1 cellular context compared by ENCODE assay signal in the genomic region with DNA sequence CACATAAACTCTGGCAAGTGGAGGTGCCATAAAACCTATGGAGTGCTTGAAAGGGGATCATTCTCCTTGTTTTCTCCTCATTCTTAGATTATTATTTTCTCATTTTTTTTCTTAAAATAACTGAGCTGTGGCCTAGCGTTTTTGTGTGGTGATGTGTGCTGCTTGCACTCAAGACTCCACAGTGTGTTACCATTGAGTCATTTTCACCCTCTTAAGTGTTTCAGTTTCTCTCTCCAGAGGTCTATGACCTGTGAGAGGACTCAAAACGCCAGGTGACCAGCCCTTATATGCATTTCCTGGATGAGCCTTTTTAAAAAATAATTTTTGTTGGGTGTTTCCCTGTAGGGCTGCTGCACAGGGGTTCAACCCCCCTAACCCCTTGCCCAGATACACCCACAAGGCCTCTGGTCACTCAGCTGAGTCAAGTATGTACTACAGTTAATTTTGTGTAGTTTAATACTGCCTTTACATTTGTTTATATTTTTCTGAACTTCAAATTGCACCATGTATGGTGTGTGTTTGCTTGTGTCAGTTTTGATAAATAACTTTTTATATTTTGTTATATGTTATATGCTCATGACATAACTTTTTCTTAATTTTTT.
TF ChIP-seq lines count a peak whose summit lies in the region.

No MANE protein-coding gene starts in this region.

TF ChIP-seq in GM12878, 131 proteins besides CTCF, POLR2A, EP300 and RAD21 (continued from another document):
- TF ChIP-seq ZBTB33 (IDR thresholded peaks at IDR 0.05), result no peak
- peak; percentile 59 for TF ChIP-seq MTA3 (IDR thresholded peaks at IDR 0.05; ENCODE audit: borderline replicate concordance, low read length)
- TF ChIP-seq ZNF592 (IDR thresholded peaks at IDR 0.05), result 0 out of 2 replicates have a peak, but pooled peaks have one; percentile 43
- TF ChIP-seq NR2F1 (conservative IDR thresholded peaks at IDR 0.05), result peak; percentile 93
- TF ChIP-seq YY1 (IDR thresholded peaks at IDR 0.05; ENCODE audit: low read depth, low read length), result 0 out of 2 replicates have a peak, but pooled peaks have one; percentile 19
- TF ChIP-seq SKIL (IDR thresholded peaks at IDR 0.05; ENCODE audit: low read depth, poor library complexity, severe bottlenecking), result peak; percentile 32
- TF ChIP-seq, protein P1, sequence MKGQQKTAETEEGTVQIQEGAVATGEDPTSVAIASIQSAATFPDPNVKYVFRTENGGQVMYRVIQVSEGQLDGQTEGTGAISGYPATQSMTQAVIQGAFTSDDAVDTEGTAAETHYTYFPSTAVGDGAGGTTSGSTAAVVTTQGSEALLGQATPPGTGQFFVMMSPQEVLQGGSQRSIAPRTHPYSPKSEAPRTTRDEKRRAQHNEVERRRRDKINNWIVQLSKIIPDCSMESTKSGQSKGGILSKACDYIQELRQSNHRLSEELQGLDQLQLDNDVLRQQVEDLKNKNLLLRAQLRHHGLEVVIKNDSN (IDR thresholded peaks at IDR 0.05; ENCODE audit: borderline replicate concordance, extremely low read length, insufficient read depth, low read depth, low read length), result peak; percentile 6
- peak; percentile 58; the same call in 1 of the 2 replicates for TF ChIP-seq CBX5 (IDR thresholded peaks at IDR 0.05; ENCODE audit: low read depth)
- peak; percentile 31; the same call in 1 of the 2 replicates for TF ChIP-seq BACH1 (IDR thresholded peaks at IDR 0.05; ENCODE audit: borderline replicate concordance)
- TF ChIP-seq ZNF687 (IDR thresholded peaks at IDR 0.05), result peak; percentile 33; the same call in 1 of the 2 replicates
- TF ChIP-seq FOXM1 (IDR thresholded peaks at IDR 0.05; ENCODE audit: low read depth, low read length), result peak; percentile 82
- TF ChIP-seq ATF7 (IDR thresholded peaks at IDR 0.05; ENCODE audit: low read depth), result peak; percentile 74
- TF ChIP-seq, protein P2, sequence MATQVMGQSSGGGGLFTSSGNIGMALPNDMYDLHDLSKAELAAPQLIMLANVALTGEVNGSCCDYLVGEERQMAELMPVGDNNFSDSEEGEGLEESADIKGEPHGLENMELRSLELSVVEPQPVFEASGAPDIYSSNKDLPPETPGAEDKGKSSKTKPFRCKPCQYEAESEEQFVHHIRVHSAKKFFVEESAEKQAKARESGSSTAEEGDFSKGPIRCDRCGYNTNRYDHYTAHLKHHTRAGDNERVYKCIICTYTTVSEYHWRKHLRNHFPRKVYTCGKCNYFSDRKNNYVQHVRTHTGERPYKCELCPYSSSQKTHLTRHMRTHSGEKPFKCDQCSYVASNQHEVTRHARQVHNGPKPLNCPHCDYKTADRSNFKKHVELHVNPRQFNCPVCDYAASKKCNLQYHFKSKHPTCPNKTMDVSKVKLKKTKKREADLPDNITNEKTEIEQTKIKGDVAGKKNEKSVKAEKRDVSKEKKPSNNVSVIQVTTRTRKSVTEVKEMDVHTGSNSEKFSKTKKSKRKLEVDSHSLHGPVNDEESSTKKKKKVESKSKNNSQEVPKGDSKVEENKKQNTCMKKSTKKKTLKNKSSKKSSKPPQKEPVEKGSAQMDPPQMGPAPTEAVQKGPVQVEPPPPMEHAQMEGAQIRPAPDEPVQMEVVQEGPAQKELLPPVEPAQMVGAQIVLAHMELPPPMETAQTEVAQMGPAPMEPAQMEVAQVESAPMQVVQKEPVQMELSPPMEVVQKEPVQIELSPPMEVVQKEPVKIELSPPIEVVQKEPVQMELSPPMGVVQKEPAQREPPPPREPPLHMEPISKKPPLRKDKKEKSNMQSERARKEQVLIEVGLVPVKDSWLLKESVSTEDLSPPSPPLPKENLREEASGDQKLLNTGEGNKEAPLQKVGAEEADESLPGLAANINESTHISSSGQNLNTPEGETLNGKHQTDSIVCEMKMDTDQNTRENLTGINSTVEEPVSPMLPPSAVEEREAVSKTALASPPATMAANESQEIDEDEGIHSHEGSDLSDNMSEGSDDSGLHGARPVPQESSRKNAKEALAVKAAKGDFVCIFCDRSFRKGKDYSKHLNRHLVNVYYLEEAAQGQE (IDR thresholded peaks at IDR 0.05; ENCODE audit: low read depth, low read length), result no peak
- TF ChIP-seq RAD51 (IDR thresholded peaks at IDR 0.05), result peak; percentile 78
TF ChIP-seq in GM12878: peak in this region for 37.
